In the genomic region with DNA sequence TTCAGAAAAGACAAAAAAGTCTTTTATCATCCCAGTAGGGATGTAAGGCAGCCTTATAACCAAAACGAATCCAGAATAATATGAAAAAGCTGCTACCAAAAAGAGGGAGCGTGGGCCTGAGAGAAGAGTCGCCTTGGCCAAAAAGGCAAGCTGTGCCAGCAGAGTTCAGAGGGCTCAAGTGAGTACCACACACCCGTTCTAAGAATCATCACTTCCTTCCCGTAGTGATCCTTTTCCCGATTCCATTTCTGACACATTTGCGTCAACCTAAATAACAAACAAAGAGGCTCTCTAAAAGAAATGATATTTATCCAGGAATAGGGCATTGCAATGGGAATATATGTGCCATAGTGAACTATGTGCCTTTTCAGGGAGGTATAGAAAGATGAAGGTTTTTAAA, we compare ENCODE assay signal across 1 cellular context.
TF ChIP-seq lines count a peak whose summit lies in the region.

No MANE protein-coding gene starts in this region.

TF ChIP-seq in HepG2, 621 proteins besides CTCF, POLR2A, EP300 and RAD21 (continued from another document):
- TF ChIP-seq, protein P1, sequence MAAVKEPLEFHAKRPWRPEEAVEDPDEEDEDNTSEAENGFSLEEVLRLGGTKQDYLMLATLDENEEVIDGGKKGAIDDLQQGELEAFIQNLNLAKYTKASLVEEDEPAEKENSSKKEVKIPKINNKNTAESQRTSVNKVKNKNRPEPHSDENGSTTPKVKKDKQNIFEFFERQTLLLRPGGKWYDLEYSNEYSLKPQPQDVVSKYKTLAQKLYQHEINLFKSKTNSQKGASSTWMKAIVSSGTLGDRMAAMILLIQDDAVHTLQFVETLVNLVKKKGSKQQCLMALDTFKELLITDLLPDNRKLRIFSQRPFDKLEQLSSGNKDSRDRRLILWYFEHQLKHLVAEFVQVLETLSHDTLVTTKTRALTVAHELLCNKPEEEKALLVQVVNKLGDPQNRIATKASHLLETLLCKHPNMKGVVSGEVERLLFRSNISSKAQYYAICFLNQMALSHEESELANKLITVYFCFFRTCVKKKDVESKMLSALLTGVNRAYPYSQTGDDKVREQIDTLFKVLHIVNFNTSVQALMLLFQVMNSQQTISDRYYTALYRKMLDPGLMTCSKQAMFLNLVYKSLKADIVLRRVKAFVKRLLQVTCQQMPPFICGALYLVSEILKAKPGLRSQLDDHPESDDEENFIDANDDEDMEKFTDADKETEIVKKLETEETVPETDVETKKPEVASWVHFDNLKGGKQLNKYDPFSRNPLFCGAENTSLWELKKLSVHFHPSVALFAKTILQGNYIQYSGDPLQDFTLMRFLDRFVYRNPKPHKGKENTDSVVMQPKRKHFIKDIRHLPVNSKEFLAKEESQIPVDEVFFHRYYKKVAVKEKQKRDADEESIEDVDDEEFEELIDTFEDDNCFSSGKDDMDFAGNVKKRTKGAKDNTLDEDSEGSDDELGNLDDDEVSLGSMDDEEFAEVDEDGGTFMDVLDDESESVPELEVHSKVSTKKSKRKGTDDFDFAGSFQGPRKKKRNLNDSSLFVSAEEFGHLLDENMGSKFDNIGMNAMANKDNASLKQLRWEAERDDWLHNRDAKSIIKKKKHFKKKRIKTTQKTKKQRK (IDR thresholded peaks at IDR 0.05; ENCODE audit: low read length): no peak
- TF ChIP-seq ZNF3 (CRISPR knock-in tag; IDR thresholded peaks at IDR 0.05) (0 out of 2 replicates have a peak, but pooled peaks have one; percentile 5), ZNF329 (CRISPR knock-in tag; IDR thresholded peaks at IDR 0.05; ENCODE audit: low read depth) (no peak), ZBTB38 (CRISPR knock-in tag; IDR thresholded peaks at IDR 0.05) (peak; percentile 80)
- TF ChIP-seq, protein P2, sequence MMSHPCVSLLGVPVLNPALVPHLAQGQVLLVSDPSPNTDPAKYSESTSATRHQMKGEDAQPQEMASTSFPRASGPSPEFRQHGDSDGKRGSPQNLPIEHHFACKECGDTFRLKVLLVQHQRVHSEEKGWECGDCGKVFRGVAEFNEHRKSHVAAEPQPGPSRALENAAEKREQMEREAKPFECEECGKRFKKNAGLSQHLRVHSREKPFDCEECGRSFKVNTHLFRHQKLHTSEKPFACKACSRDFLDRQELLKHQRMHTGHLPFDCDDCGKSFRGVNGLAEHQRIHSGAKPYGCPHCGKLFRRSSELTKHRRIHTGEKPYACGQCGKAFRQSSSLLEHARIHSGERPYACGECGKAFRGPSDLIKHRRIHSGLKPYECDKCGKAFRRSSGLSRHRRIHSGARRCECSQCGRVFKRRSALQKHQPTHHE (CRISPR knock-in tag; IDR thresholded peaks at IDR 0.05; ENCODE audit: borderline replicate concordance): 0 out of 2 replicates have a peak, but pooled peaks have one; percentile 15
- TF ChIP-seq, protein P3, sequence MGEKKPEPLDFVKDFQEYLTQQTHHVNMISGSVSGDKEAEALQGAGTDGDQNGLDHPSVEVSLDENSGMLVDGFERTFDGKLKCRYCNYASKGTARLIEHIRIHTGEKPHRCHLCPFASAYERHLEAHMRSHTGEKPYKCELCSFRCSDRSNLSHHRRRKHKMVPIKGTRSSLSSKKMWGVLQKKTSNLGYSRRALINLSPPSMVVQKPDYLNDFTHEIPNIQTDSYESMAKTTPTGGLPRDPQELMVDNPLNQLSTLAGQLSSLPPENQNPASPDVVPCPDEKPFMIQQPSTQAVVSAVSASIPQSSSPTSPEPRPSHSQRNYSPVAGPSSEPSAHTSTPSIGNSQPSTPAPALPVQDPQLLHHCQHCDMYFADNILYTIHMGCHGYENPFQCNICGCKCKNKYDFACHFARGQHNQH (CRISPR knock-in tag; IDR thresholded peaks at IDR 0.05): no peak
- TF ChIP-seq, protein P4, sequence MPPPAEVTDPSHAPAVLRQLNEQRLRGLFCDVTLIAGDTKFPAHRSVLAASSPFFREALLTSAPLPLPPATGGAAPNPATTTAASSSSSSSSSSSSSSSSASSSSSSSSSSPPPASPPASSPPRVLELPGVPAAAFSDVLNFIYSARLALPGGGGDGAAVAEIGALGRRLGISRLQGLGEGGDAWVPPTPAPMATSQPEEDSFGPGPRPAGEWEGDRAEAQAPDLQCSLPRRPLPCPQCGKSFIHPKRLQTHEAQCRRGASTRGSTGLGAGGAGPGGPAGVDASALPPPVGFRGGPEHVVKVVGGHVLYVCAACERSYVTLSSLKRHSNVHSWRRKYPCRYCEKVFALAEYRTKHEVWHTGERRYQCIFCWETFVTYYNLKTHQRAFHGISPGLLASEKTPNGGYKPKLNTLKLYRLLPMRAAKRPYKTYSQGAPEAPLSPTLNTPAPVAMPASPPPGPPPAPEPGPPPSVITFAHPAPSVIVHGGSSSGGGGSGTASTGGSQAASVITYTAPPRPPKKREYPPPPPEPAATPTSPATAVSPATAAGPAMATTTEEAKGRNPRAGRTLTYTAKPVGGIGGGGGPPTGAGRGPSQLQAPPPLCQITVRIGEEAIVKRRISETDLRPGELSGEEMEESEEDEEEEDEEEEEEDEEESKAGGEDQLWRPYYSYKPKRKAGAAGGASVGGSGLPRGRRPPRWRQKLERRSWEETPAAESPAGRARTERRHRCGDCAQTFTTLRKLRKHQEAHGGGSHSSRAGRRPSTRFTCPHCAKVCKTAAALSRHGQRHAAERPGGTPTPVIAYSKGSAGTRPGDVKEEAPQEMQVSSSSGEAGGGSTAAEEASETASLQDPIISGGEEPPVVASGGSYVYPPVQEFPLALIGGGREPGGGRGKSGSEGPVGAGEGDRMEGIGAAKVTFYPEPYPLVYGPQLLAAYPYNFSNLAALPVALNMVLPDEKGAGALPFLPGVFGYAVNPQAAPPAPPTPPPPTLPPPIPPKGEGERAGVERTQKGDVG (CRISPR knock-in tag; IDR thresholded peaks at IDR 0.05; ENCODE audit: borderline replicate concordance): 0 out of 2 replicates have a peak, but pooled peaks have one; percentile 14
